12 cellular contexts compared by ENCODE assay signal in genomic region chr19:11227201-11227886, GRCh38. TPM values are rescaled to one million over a fixed set of nuclear protein-coding genes. Genes with fewer than 3 reads are reported as not detected.
DNase-seq lines count a peak whose midpoint lies in the region; ATAC-seq and TF ChIP-seq lines count a peak whose summit lies in the region.
"Had no signal": no experiment of that assay in that cellular context is flagged by ENCODE, and none has a peak within 500 bp of the region (broad histone marks: within the 10 kb centered on the region; RNA-seq: fewer than 3 reads in every experiment).

No MANE protein-coding gene starts in this region.

- no peaks in the 10 kb centered on the region for H3K27me3 ChIP-seq in A673 (replicated peaks; ENCODE audit: insufficient read depth, low read depth, low read length, poor library complexity)
- H3K27me3 ChIP-seq in PC-3 (ENCODE audit: low read length), result no peaks in the 10 kb centered on the region
- no peaks in the 10 kb centered on the region for H3K27me3 ChIP-seq in foreskin keratinocyte
- H3K27me3 ChIP-seq in spleen (replicated peaks in 1 of 7), result no peaks in the 10 kb centered on the region
- H3K27me3 ChIP-seq: uterus had no signal

- no peaks in the 10 kb centered on the region for H3K9me3 ChIP-seq in A673 (ENCODE audit: low read depth, low read length, poor library complexity, severe bottlenecking)
- no peaks in the 10 kb centered on the region for H3K9me3 ChIP-seq in PC-3 (ENCODE audit: low read length)
- H3K9me3 ChIP-seq in spleen, result no peaks in the 10 kb centered on the region
- H3K9me3 ChIP-seq: uterus had no signal

- peak; percentile 65 for ATAC-seq in PC-3
- ATAC-seq in foreskin keratinocyte, result peak; percentile 53
- ATAC-seq in HG02642 (IDR thresholded peaks at IDR 0.05; ENCODE audit: poor library complexity, unreplicated experiment), result no peak
- ATAC-seq in omental fat pad (ENCODE audit: low FRiP score), result no peak

- 87 to 93% (median 92%) methylated on average over 14 of the region's 14 CpGs for WGBS in spleen, 5 donors

- peak; percentile 44 for TF ChIP-seq CTCF in A673 (conservative IDR thresholded peaks at IDR 0.05; ENCODE audit: low read depth, low read length)
- peak; percentile 19 for TF ChIP-seq CTCF in GM12865 (IDR thresholded peaks at IDR 0.05; ENCODE audit: insufficient read depth, low read depth, low read length, missing control alignments)
- peak; percentile 75 for TF ChIP-seq CTCF in PC-3 (conservative IDR thresholded peaks at IDR 0.05; ENCODE audit: low read depth, low read length)
- peak; percentile 44 for TF ChIP-seq CTCF in foreskin keratinocyte (conservative IDR thresholded peaks at IDR 0.05)
- TF ChIP-seq CTCF in spleen (IDR thresholded peaks at IDR 0.05 in 8 of 11, conservative IDR thresholded peaks at IDR 0.05 in 3 of 11), result no peak
- TF ChIP-seq CTCF in omental fat pad (IDR thresholded peaks at IDR 0.05), result no peak

- H3K9ac ChIP-seq in PC-3 (ENCODE audit: low read length), result no peak overlapping the region

- no peaks in the 10 kb centered on the region for H4K20me1 ChIP-seq in PC-3 (ENCODE audit: low read length)

- no TSS peak for BruUV-seq in A673 (replicated peaks; lab: Mats Ljungman, UMichigan)
- no TSS peak for BruUV-seq in PC-3 (replicated peaks; lab: Mats Ljungman, UMichigan)

- H2AFZ ChIP-seq in PC-3 (ENCODE audit: low read length), result no peak overlapping the region

- H3K4me2 ChIP-seq in PC-3 (ENCODE audit: low read length), result no peak overlapping the region

- intact Hi-C loops in A673 (cut with micrococcal nuclease; ENCODE audit: unreplicated experiment), result no loop called here
- intact Hi-C loops in PC-3 (cut with micrococcal nuclease), result no loop called here
- intact Hi-C loops in spleen (cut with DNase I; ENCODE audit: low total_unique reads), result no loop called here

- POLR2A ChIA-PET in A673 (lab: Charles Lee; ENCODE audit: low non-redundant PET) (no interaction called here), PC-3 (lab: Charles Lee; ENCODE audit: unreplicated experiment) (no interaction called here)

- no peak for DNase-seq in A673 (ENCODE audit: low spot score)
- peak; percentile 52 for DNase-seq in GM12865 (ENCODE audit: low read depth)
- DNase-seq in PC-3, result peak; percentile 42
- DNase-seq in foreskin keratinocyte, result peak in 1 of 2 donors; percentile 6
- DNase-seq in spleen, result no peak
- DNase-seq in occipital lobe (lab: John Stamatoyannopoulos, UW), result no peak
- no peak for DNase-seq in omental fat pad (ENCODE audit: low spot score)
- DNase-seq: activated CD4-positive, CD25-positive, alpha-beta regulatory T cell; IMR-90; nucleus accumbens; uterus had no signal

- H3K4me1 ChIP-seq in A673 (ENCODE audit: insufficient read depth, low read length, poor library complexity, severe bottlenecking) (no peaks in the 10 kb centered on the region), PC-3 (ENCODE audit: insufficient read depth, low read length) (no peaks in the 10 kb centered on the region), foreskin keratinocyte (no peaks in the 10 kb centered on the region), spleen (no peaks in the 10 kb centered on the region)
- H3K4me1 ChIP-seq: uterus had no signal

- H3K79me2 ChIP-seq in PC-3 (ENCODE audit: low read length), result no peaks in the 10 kb centered on the region

- no peak overlapping the region for H3K4me3 ChIP-seq in A673 (ENCODE audit: low read depth, low read length, poor library complexity, severe bottlenecking)
- no peak overlapping the region for H3K4me3 ChIP-seq in GM12865 (ENCODE audit: low read depth, low read length)
- H3K4me3 ChIP-seq in PC-3 (ENCODE audit: low read length), result no peak overlapping the region
- no peak overlapping the region for H3K4me3 ChIP-seq in spleen
- H3K4me3 ChIP-seq: uterus had no signal

- H3K36me3 ChIP-seq in A673 (ENCODE audit: insufficient read depth, low read length, poor library complexity, severe bottlenecking) (peaks cover under 1% of the 10 kb centered on the region), PC-3 (ENCODE audit: low read depth, low read length) (peaks cover 11% of the 10 kb centered on the region), spleen (peaks cover 0 to 76% (median 7%) of the 10 kb centered on the region in 6 donors)
- H3K36me3 ChIP-seq: uterus had no signal

- TF ChIP-seq POLR2A in spleen (IDR thresholded peaks at IDR 0.05), result no peak

- H3K27ac ChIP-seq in A673 (ENCODE audit: low read depth, low read length, poor library complexity, severe bottlenecking) (no peak overlapping the region), PC-3 (ENCODE audit: low read length) (no peak overlapping the region), foreskin keratinocyte (no peak overlapping the region), spleen (no peak overlapping the region)
- H3K27ac ChIP-seq: uterus had no signal

- no peaks in the 10 kb centered on the region for H3F3A ChIP-seq in PC-3 (ENCODE audit: low read length, unreplicated experiment)

- H3K9me2 ChIP-seq in PC-3 (replicated peaks; ENCODE audit: low read length), result no peaks in the 10 kb centered on the region

- CTCF ChIA-PET in A673 (lab: Charles Lee) (interaction anchor here (0.6 kb wide), 1 partner anchor 13 kb away, joined by 3 read pairs; no protein-coding TSS in a partner anchor), PC-3 (lab: Charles Lee) (no interaction called here)

RNA-seq across cellular contexts. Expression of gene ANGPTL8, which starts 12.1 kb away (rescaled TPM):
- total RNA-seq in A673 (2021) (not detected in 2 replicates), PC-3 (2014; rRNA removed) (not detected in 2 replicates), foreskin keratinocyte (not detected in 2 replicates), spleen (not detected), occipital lobe (not detected), omental fat pad (1 to 10 TPM; 1.2 to 4.7 (median 2.9) TPM)
- polyA plus RNA-seq in foreskin keratinocyte (not detected in 2 replicates), spleen (under 1 TPM in 1 of 3 donors, not detected in 2; 0.30 TPM)
- total RNA-seq: IMR-90 had no signal
- polyA plus RNA-seq: IMR-90 had no signal

RNA-seq across cellular contexts. Expression of gene KANK2, which starts 30.0 kb away (rescaled TPM):
- total RNA-seq in A673 (2021) (85.8 and 90.9 TPM in 2 replicates), PC-3 (2014; rRNA removed) (96.6 and 98.4 TPM in 2 replicates), foreskin keratinocyte (12.3 and 14.5 TPM in 2 replicates), spleen (100 to 1,000 TPM in 4 of 7 donors, 10 to 100 TPM in 3; 47.7 to 144 (median 117) TPM), occipital lobe (10.6 TPM), omental fat pad (100 to 1,000 TPM; 177 to 383 (median 325) TPM)
- polyA plus RNA-seq in foreskin keratinocyte (5.0 and 6.1 TPM in 2 replicates), spleen (10 to 100 TPM; 16.3 to 34.9 (median 20.1) TPM)

RNA-seq across cellular contexts. Expression of gene DOCK6, which starts 35.0 kb away (rescaled TPM):
- total RNA-seq in A673 (2021), result 15.6 and 24.5 TPM in 2 replicates
- total RNA-seq in PC-3 (2014; rRNA removed), result 28.0 and 29.4 TPM in 2 replicates
- 17.7 and 30.9 TPM in 2 replicates for total RNA-seq in foreskin keratinocyte
- 14.4 and 21.2 TPM in 2 replicates for polyA plus RNA-seq in foreskin keratinocyte
- total RNA-seq in spleen, result 100 to 1,000 TPM in 1 of 7 donors, 10 to 100 TPM in 6; 26.2 to 105 (median 57.3) TPM
- 10 to 100 TPM; 12.5 to 45.8 (median 40.2) TPM for polyA plus RNA-seq in spleen
- 1.7 TPM for total RNA-seq in occipital lobe
- 100 to 1,000 TPM in 1 of 4 donors, 10 to 100 TPM in 3; 17.1 to 109 (median 41.4) TPM for total RNA-seq in omental fat pad

Comparison
In these comparisons a context has a peak if more than half of its experiments do, and no peak if none do; other contexts are left out.
1. DNase-seq: peak in GM12865 (single experiment) and PC-3 (single experiment); none in A673 (single experiment), spleen (single experiment), occipital lobe (single experiment) and omental fat pad (single experiment).
2. CTCF ChIP-seq: peak in A673 (single experiment), GM12865 (single experiment), PC-3 (single experiment) and foreskin keratinocyte (single experiment); none in spleen (0 of 11) and omental fat pad (0 of 3).
3. ATAC-seq: peak in PC-3 (single experiment) and foreskin keratinocyte (single experiment); none in HG02642 (single experiment) and omental fat pad (single experiment).